In genomic region chr15:40340038-40340739, GRCh38 we compare ENCODE assay signal across 9 cellular contexts. TPM values are rescaled to one million over a fixed set of nuclear protein-coding genes. Genes with fewer than 3 reads are reported as not detected.
DNase-seq lines count a peak whose midpoint lies in the region; ATAC-seq and TF ChIP-seq lines count a peak whose summit lies in the region.
"Had no signal": no experiment of that assay in that cellular context is flagged by ENCODE, and none has a peak within 500 bp of the region (broad histone marks: within the 10 kb centered on the region; RNA-seq: fewer than 3 reads in every experiment).

No MANE protein-coding gene starts in this region.

- H3K4me3 ChIP-seq in colonic mucosa (peak overlapping the region; percentile 29), uterus (peak overlapping the region; percentile 32 to 41)

- intact Hi-C loops in colonic mucosa (cut with DNase I) (no loop called here), uterus (cut with DNase I; ENCODE audit: low total_unique reads) (loop anchor here (10.0 kb wide), 1 partner anchor 55 kb away; the partner anchor contains the start of gene ANKRD63)

- peak overlapping the region; percentile 87 for H3K27ac ChIP-seq in colonic mucosa
- H3K27ac ChIP-seq in uterus = peak overlapping the region; percentile 96 to 97

- peak overlapping the region; percentile 71 to 74 for H3K9ac ChIP-seq in colonic mucosa (ENCODE audit: low read depth in 2 of 2, low read length in 2 of 2)

- DNase-seq in NCI-H345 (lab: John Stamatoyannopoulos, UW) = peak; percentile 44
- DNase-seq in NCI-H345 treated with DMSO at 0.1 percent for 48 hours (lab: John Stamatoyannopoulos, UW; ENCODE audit: unreplicated experiment) = no peak
- peak; percentile 71 for DNase-seq in colonic mucosa
- DNase-seq in medulla oblongata (ENCODE audit: extremely low spot score) = peak; percentile 79
- peak; percentile 86 to 87 for DNase-seq in uterus
- no peak for DNase-seq in middle frontal gyrus (ENCODE audit: extremely low spot score, low spot score)

- H3K4me1 ChIP-seq in colonic mucosa (peaks cover 29% of the 10 kb centered on the region), uterus (peaks cover 7 to 21% of the 10 kb centered on the region in 2 donors)

- no peak for ATAC-seq in GM21717 (IDR thresholded peaks at IDR 0.05; ENCODE audit: unreplicated experiment)
- ATAC-seq in HG03354 (IDR thresholded peaks at IDR 0.05; ENCODE audit: poor library complexity, severe bottlenecking, unreplicated experiment) = no peak

- H3K36me3 ChIP-seq in colonic mucosa (no peaks in the 10 kb centered on the region), uterus (no peaks in the 10 kb centered on the region)

- TF ChIP-seq CTCF in colonic mucosa (IDR thresholded peaks at IDR 0.05) (no peak), uterus (IDR thresholded peaks at IDR 0.05) (no peak)

- TF ChIP-seq POLR2A in uterus (IDR thresholded peaks at IDR 0.05) = no peak

- no peaks in the 10 kb centered on the region for H3K9me3 ChIP-seq in colonic mucosa
- no peaks in the 10 kb centered on the region for H3K9me3 ChIP-seq in uterus

- H3K27me3 ChIP-seq in colonic mucosa (no peaks in the 10 kb centered on the region), uterus (no peaks in the 10 kb centered on the region)

RNA-seq across cellular contexts. Expression of gene CCDC9B, which starts 0.6 kb away (rescaled TPM):
- total RNA-seq in colonic mucosa (10 to 100 TPM; 13.1 to 28.7 TPM), uterus (10 to 100 TPM in 1 of 4 donors, 1 to 10 TPM in 3; 2.4 to 43.8 (median 6.6) TPM)

RNA-seq across cellular contexts. Expression of gene PHGR1, which starts 10.6 kb away (rescaled TPM):
- total RNA-seq in colonic mucosa (1,000 to 10,000 TPM; 1,442 to 2,028 TPM), uterus (1 to 10 TPM in 1 of 4 donors, not detected in 3; 1.8 TPM)
- total RNA-seq: T-helper 2 cell treated with Interferon-gamma antibody and Interleukin-4, amounts not matched to agents 100 ng/mL and 5 ng/mL, for 36 hours had no signal

RNA-seq across cellular contexts. Expression of gene INAFM2, which starts 16.7 kb away (rescaled TPM):
- 10 to 100 TPM; 10.8 to 28.6 TPM for total RNA-seq in colonic mucosa
- total RNA-seq in uterus = 10 to 100 TPM in 2 of 4 donors, 1 to 10 TPM in 2; 3.2 to 68.1 (median 8.9) TPM

RNA-seq across cellular contexts. Expression of gene DISP2, which starts 17.8 kb away (rescaled TPM):
- total RNA-seq in colonic mucosa (10 to 100 TPM; 12.6 to 16.3 TPM), uterus (under 1 TPM in 2 of 4 donors, not detected in 2; 0.14 to 0.85 TPM)

RNA-seq across cellular contexts. Expression of gene PLCB2, which starts 32.5 kb away (rescaled TPM):
- 1 to 10 TPM; 5.7 to 9.5 TPM for total RNA-seq in colonic mucosa
- total RNA-seq in uterus = 10 to 100 TPM in 2 of 4 donors, 1 to 10 TPM in 2; 3.5 to 19.0 (median 9.3) TPM

Comparison
In these comparisons a context has a peak if more than half of its experiments do, and no peak if none do; other contexts are left out.
1. DNase-seq: peak in NCI-H345 (single experiment), colonic mucosa (single experiment), medulla oblongata (single experiment) and uterus (2 of 2); none in NCI-H345 treated with DMSO at 0.1 percent for 48 hours (single experiment) and middle frontal gyrus (single experiment).
2. RNA of gene PHGR1, which starts 10.6 kb away (total RNA-seq): 1,442 to 2,028 TPM in colonic mucosa; 1.8 TPM in uterus; every median in the first group is over 100 times any median in the second.